In genomic region chr11:76512851-76513653, GRCh38 we compare ENCODE assay signal across 10 cellular contexts.
DNase-seq lines count a peak whose midpoint lies in the region; ATAC-seq and TF ChIP-seq lines count a peak whose summit lies in the region.
"Had no signal": no experiment of that assay in that cellular context is flagged by ENCODE, and none has a peak within 500 bp of the region (broad histone marks: within the 10 kb centered on the region; RNA-seq: fewer than 3 reads in every experiment).

No MANE protein-coding gene starts in this region.

- no peaks in the 10 kb centered on the region for H3K9me3 ChIP-seq in OCI-LY3 (ENCODE audit: insufficient read depth, low read length)
- H3K9me3 ChIP-seq in smooth muscle cell (replicated peaks; ENCODE audit: low read depth) = no peaks in the 10 kb centered on the region

- peaks cover 2% of the 10 kb centered on the region for H3K36me3 ChIP-seq in OCI-LY3 (replicated peaks; ENCODE audit: low read depth, low read length)
- H3K36me3 ChIP-seq in smooth muscle cell (ENCODE audit: low read depth) = no peaks in the 10 kb centered on the region
- H3K36me3 ChIP-seq in H7 (replicated peaks; ENCODE audit: control insufficient read depth, insufficient read depth, low read length) = no peaks in the 10 kb centered on the region

- no peaks in the 10 kb centered on the region for H3F3A ChIP-seq in smooth muscle cell (ENCODE audit: low read depth)

- H3K27me3 ChIP-seq in OCI-LY3 (ENCODE audit: low read depth, low read length) = no peaks in the 10 kb centered on the region
- no peaks in the 10 kb centered on the region for H3K27me3 ChIP-seq in smooth muscle cell (ENCODE audit: low read depth)
- H3K27me3 ChIP-seq in H7 (ENCODE audit: control insufficient read depth, insufficient read depth, low read length) = no peaks in the 10 kb centered on the region

- H3K4me3 ChIP-seq in OCI-LY3 (ENCODE audit: low read length) (no peak overlapping the region), epithelial cell of proximal tubule (ENCODE audit: low read depth, low read length) (no peak overlapping the region), smooth muscle cell (no peak overlapping the region), H7 (ENCODE audit: insufficient read depth, low read depth, low read length) (no peak overlapping the region)

- H3K27ac ChIP-seq in OCI-LY3 (ENCODE audit: low read length) (no peak overlapping the region), smooth muscle cell (ENCODE audit: low read depth) (no peak overlapping the region)
- H3K27ac ChIP-seq: HL-60 had no signal

- peak; percentile 17 for DNase-seq in NCI-H2171 treated with DMSO at 0.1 percent for 48 hours (lab: John Stamatoyannopoulos, UW)
- no peak for DNase-seq in NCI-H2171 (lab: John Stamatoyannopoulos, UW)
- DNase-seq in epithelial cell of proximal tubule (ENCODE audit: low read depth) = peak; percentile 6
- no peak for DNase-seq in smooth muscle cell (lab: John Stamatoyannopoulos, UW; ENCODE audit: unreplicated experiment)
- no peak for DNase-seq in H7
- DNase-seq: C1 segment of cervical spinal cord had no signal

- TF ChIP-seq CTCF in OCI-LY3 (IDR thresholded peaks at IDR 0.05; ENCODE audit: low read depth, low read length) (peak; percentile 60), epithelial cell of proximal tubule (conservative IDR thresholded peaks at IDR 0.05; ENCODE audit: low read depth, low read length) (peak; percentile 46), smooth muscle cell (IDR thresholded peaks at IDR 0.05; ENCODE audit: borderline replicate concordance, insufficient read depth, poor library complexity, severe bottlenecking) (peak; percentile 38)

- WGBS in smooth muscle cell (ENCODE audit: low lambda C conversion rate) = 59% methylated on average over 1 of the region's 1 CpG

- H2AFZ ChIP-seq in OCI-LY3 (ENCODE audit: low read depth, low read length) = no peak overlapping the region
- H2AFZ ChIP-seq in smooth muscle cell (ENCODE audit: low read depth) = no peak overlapping the region

- ATAC-seq in GM19395 (IDR thresholded peaks at IDR 0.05; ENCODE audit: unreplicated experiment) = no peak
- ATAC-seq in HG03457 (IDR thresholded peaks at IDR 0.05; ENCODE audit: unreplicated experiment) = no peak

- H3K4me2 ChIP-seq in OCI-LY3 (ENCODE audit: low read length) (no peak overlapping the region), smooth muscle cell (no peak overlapping the region)

- no peaks in the 10 kb centered on the region; the same call in 1 of the 2 replicates for H3K4me1 ChIP-seq in OCI-LY3 (ENCODE audit: low read length)
- H3K4me1 ChIP-seq in smooth muscle cell (ENCODE audit: low read depth) = peaks cover 4% of the 10 kb centered on the region

- H4K20me1 ChIP-seq in OCI-LY3 (ENCODE audit: insufficient read depth, low read length) = 0 out of 2 replicates have a peak, but pooled peaks cover 3% of the 10 kb centered on the region
- no peaks in the 10 kb centered on the region for H4K20me1 ChIP-seq in smooth muscle cell (ENCODE audit: low read depth)

- H3K79me2 ChIP-seq in OCI-LY3 (ENCODE audit: low read length) (no peaks in the 10 kb centered on the region), smooth muscle cell (ENCODE audit: low read depth) (no peaks in the 10 kb centered on the region)

- no peak overlapping the region for H3K9ac ChIP-seq in OCI-LY3 (ENCODE audit: low read length)
- no peak overlapping the region for H3K9ac ChIP-seq in smooth muscle cell (ENCODE audit: low read depth)

Comparison
In these comparisons a context has a peak if more than half of its experiments do, and no peak if none do; other contexts are left out.
1. DNase-seq: peak in NCI-H2171 treated with DMSO at 0.1 percent for 48 hours (single experiment) and epithelial cell of proximal tubule (single experiment); none in NCI-H2171 (single experiment), smooth muscle cell (single experiment) and H7 (single experiment).
2. Peak in every context shown above with its lines, with median percentiles within 50 percentile points of each other: CTCF ChIP-seq.